ENCODE assay signal across 24 cellular contexts in the genomic region with DNA sequence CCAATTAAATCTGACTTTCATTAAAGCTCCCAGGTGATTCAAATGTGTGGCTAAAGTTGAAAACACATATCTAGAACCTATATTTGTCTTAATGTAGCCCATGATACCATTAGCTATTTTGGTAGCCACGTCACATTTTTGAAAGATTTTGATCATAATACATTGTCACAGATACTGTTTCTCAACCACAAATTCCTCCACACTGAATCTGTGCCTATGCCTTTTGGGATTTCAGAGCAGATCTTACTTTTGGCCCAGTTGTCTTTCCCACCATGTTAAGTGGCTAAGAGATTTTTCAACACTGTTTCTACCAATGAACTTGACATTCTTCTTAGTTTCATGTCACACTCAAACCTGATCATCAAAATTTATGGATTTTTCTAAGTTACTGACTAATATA. TPM values are rescaled to one million over a fixed set of nuclear protein-coding genes. Genes with fewer than 3 reads are reported as not detected.
"Had no signal": no experiment of that assay in that cellular context is flagged by ENCODE, and none has a peak within 500 bp of the region (broad histone marks: within the 10 kb centered on the region; RNA-seq: fewer than 3 reads in every experiment).

No MANE protein-coding gene starts in this region.

- DNase-seq: dorsolateral prefrontal cortex; effector CD8-positive, alpha-beta T cell; foreskin melanocyte; heart left ventricle; hippocampal formation; left colon; left ventricle myocardium superior; mesendoderm; naive thymus-derived CD8-positive, alpha-beta T cell; posterior cingulate gyrus; stimulated activated CD4-positive, alpha-beta T cell treated with anti-CD3 and anti-CD28 coated beads, Interleukin-4, amount 100 ng/mL, for 1 hour; stimulated activated CD8-positive, alpha-beta memory T cell treated with anti-CD3 and anti-CD28 coated beads, Interleukin-4, amount 100 ng/mL, for 48 hours; stimulated activated naive CD8-positive, alpha-beta T cell treated with anti-CD3 and anti-CD28 coated beads, Interleukin-15, Interleukin-2, amounts not matched to agents 100 U/mL and 50 U/mL, for 24 hours; tibial artery; upper lobe of left lung; uterus had no signal

- H3K36me3 ChIP-seq: heart left ventricle, neutrophil, tibial artery, upper lobe of left lung, uterus had no signal

- H3K9me3 ChIP-seq: heart left ventricle, neutrophil, tibial artery, upper lobe of left lung, uterus had no signal

- H3K4me1 ChIP-seq: tibial artery, uterus had no signal

- H3K27me3 ChIP-seq: heart left ventricle, tibial artery, upper lobe of left lung, uterus had no signal

- H3K27ac ChIP-seq: coronary artery, dorsolateral prefrontal cortex, heart left ventricle, neutrophil, tibial artery, upper lobe of left lung, uterus had no signal

- H3K4me3 ChIP-seq: coronary artery, dorsolateral prefrontal cortex, heart left ventricle, lung, smooth muscle cell, tibial artery, upper lobe of left lung, uterus had no signal

- H3K4me2 ChIP-seq: smooth muscle cell had no signal

- ATAC-seq: heart left ventricle; left colon; left ventricle myocardium superior; naive thymus-derived CD8-positive, alpha-beta T cell; stimulated activated effector memory CD8-positive, alpha-beta T cell treated with anti-CD3 and anti-CD28 coated beads, Interleukin-12 subunit alpha, Interleukin-12 subunit beta, amount 100 ng/mL, for 72 hours; stimulated activated naive CD8-positive, alpha-beta T cell treated with anti-CD3 and anti-CD28 coated beads, Interleukin-15, Interleukin-2, amounts not matched to agents 100 U/mL and 50 U/mL, for 24 hours had no signal

RNA-seq across cellular contexts. Expression of a gene that starts 47.4 kb away (rescaled TPM):
- total RNA-seq: chondrocyte; glomerular endothelial cell; naive thymus-derived CD8-positive, alpha-beta T cell; osteocyte; smooth muscle cell had no signal
- polyA plus RNA-seq: smooth muscle cell had no signal
